8 cellular contexts compared by ENCODE assay signal in the genomic region with DNA sequence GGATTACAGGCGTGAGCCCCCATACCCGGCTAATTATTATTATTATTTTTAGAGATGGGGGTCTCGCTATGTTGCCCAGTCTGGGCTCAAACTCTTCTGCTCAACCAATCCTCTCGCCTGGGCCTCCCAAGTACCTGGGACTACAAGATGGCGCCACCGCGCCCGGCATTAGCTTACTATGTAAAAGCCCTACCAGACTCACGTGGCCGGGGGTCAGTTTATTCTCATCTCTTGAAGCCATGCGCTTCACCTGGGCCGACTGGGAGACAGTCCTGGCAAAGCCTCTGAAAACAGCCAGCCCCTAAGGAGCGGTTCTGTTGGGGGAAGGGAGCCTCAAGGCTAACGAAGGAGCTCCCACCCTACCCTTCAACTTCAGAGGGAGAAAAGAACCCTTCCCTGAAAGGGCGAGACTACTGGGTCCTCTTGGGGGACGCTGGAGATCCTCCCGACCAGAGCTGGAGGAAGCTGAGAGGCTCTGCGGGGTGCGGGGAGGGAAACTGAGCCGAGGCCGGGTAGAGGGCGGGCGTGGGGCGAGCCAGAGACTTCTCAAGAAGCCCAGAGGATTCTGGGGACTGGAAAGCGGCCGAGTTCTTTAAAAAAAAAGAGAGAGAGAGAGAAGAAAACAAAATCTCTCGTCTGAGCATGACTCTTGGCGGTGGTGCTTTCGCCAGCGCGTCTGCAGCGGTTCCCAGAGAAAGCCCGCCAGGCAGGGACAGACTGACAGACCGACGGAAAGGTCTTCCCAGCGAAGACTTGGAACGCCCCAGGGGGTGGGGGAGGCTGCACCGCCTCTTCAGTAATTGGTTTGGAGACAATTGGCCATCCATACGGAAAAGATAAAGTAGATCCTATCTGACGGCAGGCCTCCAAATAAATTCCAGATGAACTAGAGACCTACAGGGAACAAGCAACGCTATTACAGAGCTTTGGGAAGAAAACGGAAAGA. TPM values are rescaled to one million over a fixed set of nuclear protein-coding genes. Genes with fewer than 3 reads are reported as not detected.
DNase-seq lines count a peak whose midpoint lies in the region; ATAC-seq and TF ChIP-seq lines count a peak whose summit lies in the region.

No MANE protein-coding gene starts in this region.

- H3K9me3 ChIP-seq in GM23248 (ENCODE audit: low read depth): no peaks in the 10 kb centered on the region
- H3K9me3 ChIP-seq in body of pancreas: no peaks in the 10 kb centered on the region
- no peaks in the 10 kb centered on the region for H3K9me3 ChIP-seq in iPS-15b (ENCODE audit: control insufficient read depth, insufficient read depth, low read length)

- H4K20me1 ChIP-seq in GM23248 (ENCODE audit: insufficient read depth): no peaks in the 10 kb centered on the region

- DNase-seq in GM23248 (peak; percentile 87), body of pancreas (peak; percentile 68 to 81 (median 74)), skeletal muscle cell (ENCODE audit: low read depth) (no peak), NCI-H2029 treated with DMSO at 0.1 percent for 48 hours (lab: John Stamatoyannopoulos, UW) (no peak), ureter (ENCODE audit: low spot score) (no peak), NCI-H1694 (lab: John Stamatoyannopoulos, UW) (no peak)

- intact Hi-C loops in body of pancreas (cut with DNase I): no loop called here

- ATAC-seq in body of pancreas (peak; percentile 76), GM19023 (IDR thresholded peaks at IDR 0.05; ENCODE audit: unreplicated experiment) (no peak)

- no peaks in the 10 kb centered on the region for H3K36me3 ChIP-seq in GM23248 (ENCODE audit: low read depth)
- H3K36me3 ChIP-seq in body of pancreas (replicated peaks in 1 of 2; ENCODE audit: insufficient read depth in 1 of 2, low read depth in 2 of 2): no peaks in the 10 kb centered on the region
- H3K36me3 ChIP-seq in iPS-15b (ENCODE audit: control insufficient read depth, insufficient read depth, low read length): no peaks in the 10 kb centered on the region

- no peaks in the 10 kb centered on the region for H3K27me3 ChIP-seq in GM23248 (replicated peaks; ENCODE audit: insufficient read depth)
- no peaks in the 10 kb centered on the region for H3K27me3 ChIP-seq in body of pancreas
- no peaks in the 10 kb centered on the region for H3K27me3 ChIP-seq in iPS-15b (ENCODE audit: control insufficient read depth, insufficient read depth, low read length)

- no peaks in the 10 kb centered on the region for H3K9me2 ChIP-seq in GM23248 (ENCODE audit: insufficient read depth)

- H3K9ac ChIP-seq in GM23248 (peak overlapping the region; percentile 77), iPS-15b (ENCODE audit: low read depth, low read length) (peak overlapping the region; percentile 65)

- H3K4me1 ChIP-seq in GM23248 (ENCODE audit: insufficient read depth) (peaks cover 9% of the 10 kb centered on the region), body of pancreas (peaks cover 40% of the 10 kb centered on the region), iPS-15b (ENCODE audit: control insufficient read depth, insufficient read depth, low read length) (no peaks in the 10 kb centered on the region)

- WGBS in GM23248 (ENCODE audit: low coverage in 1 of 2, low lambda C conversion rate in 2 of 2, missing lambda C conversion rate in 2 of 2), 2 experiments: 25% methylated on average over 42 of the region's 42 CpGs
- WGBS in body of pancreas, 2 donors: 26 to 33% methylated on average over 40 to 42 of the region's 42 CpGs

- peak in 2 of 3 donors; percentile 33 to 43 for TF ChIP-seq POLR2A in body of pancreas (IDR thresholded peaks at IDR 0.05)

- peak overlapping the region; percentile 48 for H3K27ac ChIP-seq in GM23248
- H3K27ac ChIP-seq in body of pancreas: peak overlapping the region in 3 of 4 donors; percentile 75 to 81 (median 78)

- H3K4me3 ChIP-seq in GM23248 (peak overlapping the region; percentile 66), body of pancreas (no peak overlapping the region), iPS-15b (ENCODE audit: low read depth, low read length) (peak overlapping the region; percentile 45), skeletal muscle cell (ENCODE audit: low read depth, low read length) (peak overlapping the region; percentile 33)

- H3K4me2 ChIP-seq in GM23248 (ENCODE audit: unreplicated experiment): peak overlapping the region; percentile 86

- H3F3A ChIP-seq in GM23248 (ENCODE audit: insufficient read depth): peaks cover 29% of the 10 kb centered on the region

- H3K79me2 ChIP-seq in GM23248 (ENCODE audit: insufficient read depth): no peaks in the 10 kb centered on the region

- in situ Hi-C loops in GM23248 (cut with MboI): no loop called here

- TF ChIP-seq CTCF in body of pancreas (IDR thresholded peaks at IDR 0.05): no peak

- peak overlapping the region; percentile 97 for H2AFZ ChIP-seq in GM23248

RNA-seq across cellular contexts. Expression of gene TUBG2, which starts 5.6 kb away (rescaled TPM):
- 12.1 and 14.4 TPM in 2 replicates for total RNA-seq in GM23248 (2014; rRNA removed; shearing (Covaris generic))
- polyA plus RNA-seq in GM23248 (2016; fragmentation: Nextera tagmentation; extraction: Ambion mirVana): 29.8 and 30.9 TPM in 2 replicates
- total RNA-seq in body of pancreas (10 to 100 TPM; 64.1 to 80.4 TPM), ureter (41.0 TPM)

RNA-seq across cellular contexts. Expression of gene PLEKHH3, which starts 23.3 kb away (rescaled TPM):
- 19.0 and 32.2 TPM in 2 replicates for total RNA-seq in GM23248 (2014; rRNA removed; shearing (Covaris generic))
- 6.4 and 7.5 TPM in 2 replicates for polyA plus RNA-seq in GM23248 (2016; fragmentation: Nextera tagmentation; extraction: Ambion mirVana)
- total RNA-seq in body of pancreas: 100 to 1,000 TPM in 1 of 2 donors, 10 to 100 TPM in 1; 63.0 to 105 TPM
- total RNA-seq in ureter: 64.2 TPM

RNA-seq across cellular contexts. Expression of gene CCR10, which starts 28.2 kb away (rescaled TPM):
- total RNA-seq in GM23248 (2014; rRNA removed; shearing (Covaris generic)): 1.1 and 3.5 TPM in 2 replicates
- polyA plus RNA-seq in GM23248 (2016; fragmentation: Nextera tagmentation; extraction: Ambion mirVana): 1.6 and 2.5 TPM in 2 replicates
- total RNA-seq in body of pancreas: under 1 TPM; 0.78 to 0.99 TPM
- total RNA-seq in ureter: 1.1 TPM

RNA-seq across cellular contexts. Expression of gene CNTNAP1, which starts 28.9 kb away (rescaled TPM):
- 23.3 and 24.5 TPM in 2 replicates for total RNA-seq in GM23248 (2014; rRNA removed; shearing (Covaris generic))
- polyA plus RNA-seq in GM23248 (2016; fragmentation: Nextera tagmentation; extraction: Ambion mirVana): 3.2 and 3.6 TPM in 2 replicates
- 1 to 10 TPM; 4.9 to 6.7 TPM for total RNA-seq in body of pancreas
- 15.3 TPM for total RNA-seq in ureter

RNA-seq across cellular contexts. Expression of gene TUBG1, which starts 44.0 kb away (rescaled TPM):
- total RNA-seq in GM23248 (2014; rRNA removed; shearing (Covaris generic)): 42.5 and 53.0 TPM in 2 replicates
- polyA plus RNA-seq in GM23248 (2016; fragmentation: Nextera tagmentation; extraction: Ambion mirVana): 91.4 and 95.3 TPM in 2 replicates
- total RNA-seq in body of pancreas: 10 to 100 TPM; 17.4 to 23.1 TPM
- total RNA-seq in ureter: 49.7 TPM

Comparison
In these comparisons a context has a peak if more than half of its experiments do, and no peak if none do; other contexts are left out.
1. DNase-seq: peak in GM23248 (single experiment) and body of pancreas (4 of 4); none in skeletal muscle cell (single experiment), NCI-H2029 treated with DMSO at 0.1 percent for 48 hours (single experiment), ureter (single experiment) and NCI-H1694 (single experiment).
2. H3K4me3 ChIP-seq: peak in GM23248 (single experiment), iPS-15b (single experiment) and skeletal muscle cell (single experiment); none in body of pancreas (0 of 2).